In the genomic region with DNA sequence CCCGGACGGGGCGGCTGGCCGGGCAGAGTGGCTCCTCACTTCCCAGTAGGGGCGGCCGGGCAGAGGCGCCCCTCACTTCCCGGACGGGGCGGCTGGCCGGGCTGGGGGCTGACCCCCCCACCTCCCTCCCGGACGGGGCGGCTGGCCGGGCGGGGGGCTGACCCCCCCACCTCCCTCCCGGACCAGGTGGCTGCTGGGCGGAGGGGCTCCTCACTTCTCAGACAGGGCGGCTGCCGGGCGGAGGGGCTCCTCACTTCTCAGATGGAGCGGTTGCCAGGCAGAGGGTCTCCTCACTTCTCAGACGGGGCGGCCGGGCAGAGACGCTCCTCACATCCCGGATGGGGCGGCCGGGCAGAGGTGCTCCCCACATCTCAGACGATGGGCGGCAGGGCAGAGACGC, we compare ENCODE assay signal across 5 cellular contexts. TPM values are rescaled to one million over a fixed set of nuclear protein-coding genes. Genes with fewer than 3 reads are reported as not detected.
"Had no signal": no experiment of that assay in that cellular context is flagged by ENCODE, and none has a peak within 500 bp of the region (broad histone marks: within the 10 kb centered on the region; RNA-seq: fewer than 3 reads in every experiment).

No MANE protein-coding gene starts in this region.

RNA-seq across cellular contexts. Expression of gene C2, which starts 4.6 kb away (rescaled TPM):
- total RNA-seq: lung microvascular endothelial cell had no signal
- polyA plus RNA-seq: keratinocyte, mammary epithelial cell had no signal

RNA-seq across cellular contexts. Expression of gene ZBTB12, which starts 30.3 kb away (rescaled TPM):
- polyA plus RNA-seq: hepatocyte, immature natural killer cell had no signal
